In genomic region chr20:31603822-31604566, GRCh38 we compare ENCODE assay signal across 8 cellular contexts. TPM values are rescaled to one million over a fixed set of nuclear protein-coding genes. Genes with fewer than 3 reads are reported as not detected.
DNase-seq lines count a peak whose midpoint lies in the region; ATAC-seq and TF ChIP-seq lines count a peak whose summit lies in the region.

No MANE protein-coding gene starts in this region.

- H3K27me3 ChIP-seq in SJCRH30: no peaks in the 10 kb centered on the region

- no peaks in the 10 kb centered on the region for H3K9me3 ChIP-seq in SJCRH30 (replicated peaks)

- TF ChIP-seq CTCF in NB4 (IDR thresholded peaks at IDR 0.05; ENCODE audit: low read depth, low read length) (no peak), neural crest cell (conservative IDR thresholded peaks at IDR 0.05) (no peak)

- peak overlapping the region; percentile 92 for H3K4me3 Mint-ChIP-seq in neural crest cell

- H3K4me3 ChIP-seq in NB4 (ENCODE audit: low read depth, low read length) (peak overlapping the region; percentile 38), SJCRH30 (peak overlapping the region; percentile 74)

- H3K4me1 Mint-ChIP-seq in neural crest cell: peaks cover 51% of the 10 kb centered on the region

- H3K36me3 ChIP-seq in SJCRH30: peaks cover 4% of the 10 kb centered on the region; the same call in 1 of the 2 replicates

- H3K27me3 Mint-ChIP-seq in neural crest cell (ENCODE audit: low read depth): peaks cover 51% of the 10 kb centered on the region

- H3K36me3 Mint-ChIP-seq in neural crest cell (ENCODE audit: low read depth): no peaks in the 10 kb centered on the region

- ATAC-seq in GM21529 (IDR thresholded peaks at IDR 0.05; ENCODE audit: unreplicated experiment): peak; percentile 42
- ATAC-seq in stimulated activated naive CD8-positive, alpha-beta T cell treated with anti-CD3 and anti-CD28 coated beads, Interleukin-15, Interleukin-2, amounts not matched to agents 100 U/mL and 50 U/mL, for 24 hours: peak; percentile 51

- DNase-seq in COLO668 (lab: John Stamatoyannopoulos, UW; ENCODE audit: unreplicated experiment): peak; percentile 96
- DNase-seq in NB4 (ENCODE audit: low read depth): peak; percentile 90
- DNase-seq in SJCRH30: peak; percentile 100
- DNase-seq in activated naive CD4-positive, alpha-beta T cell (lab: John Stamatoyannopoulos, UW): peak in 3 of 4 experiments; percentile 9 to 50 (median 23)
- peak; percentile 69 for DNase-seq in foreskin melanocyte
- DNase-seq in neural crest cell (ENCODE audit: low read depth, low spot score): peak; percentile 95
- peak; percentile 79 for DNase-seq in stimulated activated naive CD8-positive, alpha-beta T cell treated with anti-CD3 and anti-CD28 coated beads, Interleukin-15, Interleukin-2, amounts not matched to agents 100 U/mL and 50 U/mL, for 24 hours

- peaks cover 33% of the 10 kb centered on the region for H3K4me1 ChIP-seq in SJCRH30

- H3K27ac Mint-ChIP-seq in neural crest cell (ENCODE audit: unreplicated experiment): peak overlapping the region; percentile 90

- peak overlapping the region; percentile 97 for H3K27ac ChIP-seq in SJCRH30

- no peak for TF ChIP-seq POLR2A in NB4 (IDR thresholded peaks at IDR 0.05; ENCODE audit: extremely low read depth, insufficient read length)

- H3K9me3 Mint-ChIP-seq in neural crest cell: no peaks in the 10 kb centered on the region

RNA-seq across cellular contexts. Expression of gene ID1, which starts 1.1 kb away (rescaled TPM):
- total RNA-seq in SJCRH30 (2014; rRNA removed; shearing (Covaris generic)): 71.6 and 73.9 TPM in 2 replicates
- total RNA-seq in neural crest cell: 4.3 and 5.8 TPM in 2 replicates

RNA-seq across cellular contexts. Expression of gene COX4I2, which starts 33.7 kb away (rescaled TPM):
- not detected in 2 replicates for total RNA-seq in SJCRH30 (2014; rRNA removed; shearing (Covaris generic))
- total RNA-seq in neural crest cell: not detected in 2 replicates

Comparison
In these comparisons a context has a peak if more than half of its experiments do, and no peak if none do; other contexts are left out.
1. Peak in every context shown above with its lines: DNase-seq, ATAC-seq, H3K4me3 ChIP-seq and H3K27ac ChIP-seq.
2. DNase-seq: peak in every context shown above with its lines; median percentile 100 in SJCRH30; 96 in COLO668; 95 in neural crest cell; 90 in NB4; 79 in stimulated activated naive CD8-positive, alpha-beta T cell treated with anti-CD3 and anti-CD28 coated beads, Interleukin-15, Interleukin-2, amounts not matched to agents 100 U/mL and 50 U/mL, for 24 hours; 69 in foreskin melanocyte; 23 in activated naive CD4-positive, alpha-beta T cell.
3. RNA of gene ID1, which starts 1.1 kb away (total RNA-seq): 71.6 to 73.9 TPM in SJCRH30; 4.3 to 5.8 TPM in neural crest cell; every median in the first group is over 10 times any median in the second.